ENCODE assay signal across 36 cellular contexts in the genomic region with DNA sequence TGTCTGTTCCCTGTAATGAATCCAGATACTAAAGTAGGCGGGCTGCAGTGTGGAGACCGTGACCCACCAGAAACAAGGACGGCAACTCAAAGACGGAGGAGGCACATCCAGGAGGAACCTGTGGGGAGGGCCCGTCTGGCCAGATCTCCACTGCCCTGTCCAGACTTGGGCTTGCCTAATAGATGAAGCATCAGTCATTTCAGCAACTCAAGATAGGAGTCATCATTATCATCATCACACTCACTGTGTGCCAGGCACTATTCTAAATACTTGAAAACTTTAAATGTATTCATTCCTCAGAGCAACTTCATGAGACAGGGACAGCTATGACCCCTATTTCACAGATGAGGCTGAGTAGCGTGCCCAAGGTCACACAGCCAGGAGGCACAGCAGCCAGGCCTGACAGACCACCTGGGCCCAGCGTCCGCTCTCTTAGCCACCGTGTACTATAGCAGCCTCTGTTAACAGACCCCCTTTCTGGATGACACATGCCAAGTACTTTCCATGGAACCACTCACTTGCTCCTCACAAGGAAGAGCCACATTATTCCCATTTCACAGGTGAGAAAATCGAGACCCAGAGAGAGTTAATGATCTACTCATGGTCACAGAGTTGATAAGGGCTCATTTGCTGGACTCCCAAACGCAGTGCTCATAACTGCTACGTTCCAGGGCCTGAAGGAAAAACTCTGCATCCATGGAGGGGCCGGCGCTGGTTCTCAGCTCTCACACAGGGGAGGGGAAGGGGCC. TPM values are rescaled to one million over a fixed set of nuclear protein-coding genes. Genes with fewer than 3 reads are reported as not detected.
"Had no signal": no experiment of that assay in that cellular context is flagged by ENCODE, and none has a peak within 500 bp of the region (broad histone marks: within the 10 kb centered on the region; RNA-seq: fewer than 3 reads in every experiment).

No MANE protein-coding gene starts in this region.

- H3K9me3 ChIP-seq: gastroesophageal sphincter, mucosa of descending colon, ovary, prostate gland, sigmoid colon, suprapubic skin, tibial artery, upper lobe of right lung had no signal

- H3K36me3 Mint-ChIP-seq: activated naive CD8-positive, alpha-beta T cell treated with anti-CD3 and anti-CD28 coated beads, Interleukin-2, amount 10 ng/mL, durations not matched to agents 7 days and 5 days; natural killer cell treated with Interleukin-12 subunit alpha and Interleukin-12 subunit beta and Interleukin-15 and Interleukin-18, amount 100 ng/mL, for 72 hours had no signal

- H3K4me3 Mint-ChIP-seq: activated CD4-positive, alpha-beta memory T cell treated with anti-CD3 and anti-CD28 coated beads, Interleukin-2, amount 10 ng/mL, durations not matched to agents 7 days and 5 days; activated CD4-positive, alpha-beta T cell treated with anti-CD3 and anti-CD28 coated beads, Interleukin-2, amount 10 ng/mL, durations not matched to agents 7 days and 5 days; activated naive CD4-positive, alpha-beta T cell treated with anti-CD3 and anti-CD28 coated beads for 36 hours; activated naive CD8-positive, alpha-beta T cell treated with anti-CD3 and anti-CD28 coated beads, Interleukin-2, amount 10 ng/mL, durations not matched to agents 7 days and 5 days; natural killer cell treated with Interleukin-12 subunit alpha and Interleukin-12 subunit beta and Interleukin-15 and Interleukin-18, amount 100 ng/mL, for 72 hours had no signal

- H3K27me3 Mint-ChIP-seq: activated CD4-positive, alpha-beta memory T cell treated with anti-CD3 and anti-CD28 coated beads, Interleukin-2, amount 10 ng/mL, durations not matched to agents 7 days and 5 days; activated CD4-positive, alpha-beta T cell treated with anti-CD3 and anti-CD28 coated beads, Interleukin-2, amount 10 ng/mL, durations not matched to agents 7 days and 5 days; activated naive CD8-positive, alpha-beta T cell treated with anti-CD3 and anti-CD28 coated beads, Interleukin-2, amount 10 ng/mL, durations not matched to agents 7 days and 5 days had no signal

- H3K4me1 ChIP-seq: gastroesophageal sphincter, prostate gland had no signal

- H3K27ac ChIP-seq: brain microvascular endothelial cell, gastroesophageal sphincter, ovary, prostate gland, sigmoid colon, suprapubic skin, tibial artery, upper lobe of right lung had no signal

- H3K4me3 ChIP-seq: gastroesophageal sphincter, mucosa of descending colon, ovary, prostate gland, sigmoid colon, suprapubic skin, tibial artery, upper lobe of right lung had no signal

- ATAC-seq: gastroesophageal sphincter; left ventricle myocardium superior; mucosa of descending colon; natural killer cell treated with Interleukin-12 subunit alpha and Interleukin-12 subunit beta and Interleukin-15 and Interleukin-18, amount 100 ng/mL, for 72 hours; upper lobe of right lung had no signal

- H3K27me3 ChIP-seq: brain microvascular endothelial cell, gastroesophageal sphincter, ovary, sigmoid colon, suprapubic skin, tibial artery, upper lobe of right lung had no signal

- H3K36me3 ChIP-seq: brain microvascular endothelial cell, gastroesophageal sphincter, ovary, prostate gland, sigmoid colon, suprapubic skin, tibial artery, upper lobe of right lung had no signal

- DNase-seq: activated CD4-positive, alpha-beta memory T cell treated with anti-CD3 and anti-CD28 coated beads, Interleukin-2, amount 10 ng/mL, durations not matched to agents 7 days and 5 days; activated CD4-positive, alpha-beta T cell treated with anti-CD3 and anti-CD28 coated beads, Interleukin-2, amount 10 ng/mL, durations not matched to agents 7 days and 5 days; activated CD4-positive, CD25-positive, alpha-beta regulatory T cell treated with anti-CD3 and anti-CD28 coated beads, Interleukin-2, amount 50 U/mL, for 72 hours; activated effector memory CD4-positive, alpha-beta T cell treated with anti-CD3 and anti-CD28 coated beads, Interleukin-2, amount 50 U/mL, for 16 hours; activated naive CD4-positive, alpha-beta T cell treated with anti-CD3 and anti-CD28 coated beads for 36 hours; activated naive CD8-positive, alpha-beta T cell treated with anti-CD3 and anti-CD28 coated beads, Interleukin-2, amount 10 ng/mL, durations not matched to agents 7 days and 5 days; amniotic stem cell; brain microvascular endothelial cell; effector CD8-positive, alpha-beta T cell; hippocampal formation; left cardiac atrium; left ventricle myocardium superior; mucosa of descending colon; ovary; retina; sigmoid colon; small intestine; stimulated activated CD4-positive, alpha-beta T cell treated with anti-CD3 and anti-CD28 coated beads, Interleukin-15, amount 100 ng/mL, for 24 hours; stimulated activated CD4-positive, alpha-beta T cell treated with anti-CD3 and anti-CD28 coated beads, Interleukin-2, amount 100 ng/mL, for 24 hours; stimulated activated naive CD4-positive, alpha-beta T cell; T1000; tibial artery; upper lobe of right lung had no signal

- H3K9me3 Mint-ChIP-seq: activated CD4-positive, alpha-beta memory T cell treated with anti-CD3 and anti-CD28 coated beads, Interleukin-2, amount 10 ng/mL, durations not matched to agents 7 days and 5 days; activated CD4-positive, alpha-beta T cell treated with anti-CD3 and anti-CD28 coated beads, Interleukin-2, amount 10 ng/mL, durations not matched to agents 7 days and 5 days; activated naive CD4-positive, alpha-beta T cell treated with anti-CD3 and anti-CD28 coated beads for 36 hours; activated naive CD8-positive, alpha-beta T cell treated with anti-CD3 and anti-CD28 coated beads, Interleukin-2, amount 10 ng/mL, durations not matched to agents 7 days and 5 days; natural killer cell treated with Interleukin-12 subunit alpha and Interleukin-12 subunit beta and Interleukin-15 and Interleukin-18, amount 100 ng/mL, for 72 hours had no signal

- H3K27ac Mint-ChIP-seq: activated CD4-positive, alpha-beta memory T cell treated with anti-CD3 and anti-CD28 coated beads, Interleukin-2, amount 10 ng/mL, durations not matched to agents 7 days and 5 days; activated CD4-positive, alpha-beta T cell treated with anti-CD3 and anti-CD28 coated beads, Interleukin-2, amount 10 ng/mL, durations not matched to agents 7 days and 5 days; activated naive CD4-positive, alpha-beta T cell treated with anti-CD3 and anti-CD28 coated beads for 36 hours had no signal

RNA-seq across cellular contexts. Expression of a gene that starts 4.9 kb away (rescaled TPM):
- total RNA-seq: activated CD4-positive, alpha-beta T cell treated with anti-CD3 and anti-CD28 coated beads, Interleukin-2, amount 10 ng/mL, durations not matched to agents 7 days and 5 days; activated naive CD4-positive, alpha-beta T cell treated with anti-CD3 and anti-CD28 coated beads for 36 hours; astrocyte; cardiac septum; dermis microvascular lymphatic vessel endothelial cell; epithelial cell of proximal tubule; fibroblast of villous mesenchyme; gastroesophageal sphincter; left cardiac atrium; left ventricle myocardium superior; lung microvascular endothelial cell; mesenteric fat pad; mucosa of descending colon; myocyte; ovary; prostate gland; sigmoid colon; suprapubic skin; upper lobe of right lung had no signal
- polyA plus RNA-seq: keratinocyte, ovary, sigmoid colon, small intestine had no signal

RNA-seq across cellular contexts. Expression of a gene that starts 10.9 kb away (rescaled TPM):
- total RNA-seq: astrocyte, cardiac septum, dermis microvascular lymphatic vessel endothelial cell, epithelial cell of proximal tubule, fibroblast of villous mesenchyme, gastroesophageal sphincter, left cardiac atrium, left ventricle myocardium superior, lung microvascular endothelial cell, mesenteric fat pad, mucosa of descending colon, myocyte, ovary, sigmoid colon, upper lobe of right lung had no signal
- polyA plus RNA-seq: keratinocyte, ovary had no signal
